1 cellular context compared by ENCODE assay signal in genomic region chr3:194682651-194683310, GRCh38.
A peak's percentile ranks its signal among the peaks of the same experiment; 100 is the strongest.
TF ChIP-seq lines count a peak whose summit lies in the region.

No MANE protein-coding gene starts in this region.

TF ChIP-seq in GM12878, 131 proteins besides CTCF, POLR2A, EP300 and RAD21 (continues in another document):
- TF ChIP-seq PRDM15 (CRISPR knock-in tag; IDR thresholded peaks at IDR 0.05) (no peak), SMAD1 (IDR thresholded peaks at IDR 0.05; ENCODE audit: low read depth, partially characterized antibody) (peak; percentile 25), NFXL1 (IDR thresholded peaks at IDR 0.05; ENCODE audit: borderline replicate concordance) (no peak), TCF7 (IDR thresholded peaks at IDR 0.05; ENCODE audit: borderline replicate concordance) (no peak), IRF5 (IDR thresholded peaks at IDR 0.05; ENCODE audit: borderline replicate concordance) (no peak), ZNF687 (IDR thresholded peaks at IDR 0.05) (no peak), RELB (IDR thresholded peaks at IDR 0.05; ENCODE audit: low read depth) (peak; percentile 51; the same call in 1 of the 2 replicates), GATAD2B (conservative IDR thresholded peaks at IDR 0.05; ENCODE audit: low read depth) (0 out of 2 replicates have a peak, but pooled peaks have one; percentile 21), ZBED1 (IDR thresholded peaks at IDR 0.05; ENCODE audit: borderline replicate concordance) (no peak), NFYA (IDR thresholded peaks at IDR 0.05; ENCODE audit: borderline replicate concordance, low read depth, low read length) (no peak), TARDBP (IDR thresholded peaks at IDR 0.05; ENCODE audit: borderline replicate concordance) (no peak), BCL11A (IDR thresholded peaks at IDR 0.05; ENCODE audit: low read depth, low read length) (no peak), BRCA1 (IDR thresholded peaks at IDR 0.05; ENCODE audit: low read depth, low read length) (no peak), ZNF207 (IDR thresholded peaks at IDR 0.05; ENCODE audit: borderline replicate concordance) (0 out of 2 replicates have a peak, but pooled peaks have one; percentile 44), SKIL (IDR thresholded peaks at IDR 0.05; ENCODE audit: low read depth, poor library complexity, severe bottlenecking) (peak; percentile 44), FOXK2 (IDR thresholded peaks at IDR 0.05) (no peak), ZZZ3 (IDR thresholded peaks at IDR 0.05; ENCODE audit: control insufficient read depth, insufficient read length, low read depth) (no peak), SMC3 (IDR thresholded peaks at IDR 0.05; ENCODE audit: borderline replicate concordance, low read length) (peak; percentile 87), YBX1 (IDR thresholded peaks at IDR 0.05) (no peak), ELK1 (IDR thresholded peaks at IDR 0.05; ENCODE audit: low read depth, low read length) (no peak), BCL3 (IDR thresholded peaks at IDR 0.05; ENCODE audit: borderline replicate concordance, insufficient read depth, low read depth, low read length, poor library complexity, severe bottlenecking) (no peak), BMI1 (IDR thresholded peaks at IDR 0.05; ENCODE audit: borderline replicate concordance) (no peak), RUNX3 (IDR thresholded peaks at IDR 0.05; ENCODE audit: low read length) (0 out of 2 replicates have a peak, but pooled peaks have one; percentile 14), IRF4 (IDR thresholded peaks at IDR 0.05; ENCODE audit: low read depth, low read length) (peak; percentile 51; the same call in 1 of the 2 replicates), PBX3 (IDR thresholded peaks at IDR 0.05; ENCODE audit: insufficient replicate concordance, low read depth, low read length) (no peak), REST (IDR thresholded peaks at IDR 0.05; ENCODE audit: low read depth, low read length) (no peak), DPF2 (IDR thresholded peaks at IDR 0.05) (0 out of 2 replicates have a peak, but pooled peaks have one; percentile 22), CHD2 (IDR thresholded peaks at IDR 0.05; ENCODE audit: borderline replicate concordance, low read depth, low read length) (no peak), E4F1 (IDR thresholded peaks at IDR 0.05; ENCODE audit: borderline replicate concordance, partially characterized antibody) (no peak), HDGF (IDR thresholded peaks at IDR 0.05) (peak; percentile 45; the same call in 1 of the 2 replicates), PAX5 (IDR thresholded peaks at IDR 0.05; ENCODE audit: borderline replicate concordance, low read depth, low read length) (no peak), IKZF1 (conservative IDR thresholded peaks at IDR 0.05) (peak; percentile 32)
